8 cellular contexts compared by ENCODE assay signal in the genomic region with DNA sequence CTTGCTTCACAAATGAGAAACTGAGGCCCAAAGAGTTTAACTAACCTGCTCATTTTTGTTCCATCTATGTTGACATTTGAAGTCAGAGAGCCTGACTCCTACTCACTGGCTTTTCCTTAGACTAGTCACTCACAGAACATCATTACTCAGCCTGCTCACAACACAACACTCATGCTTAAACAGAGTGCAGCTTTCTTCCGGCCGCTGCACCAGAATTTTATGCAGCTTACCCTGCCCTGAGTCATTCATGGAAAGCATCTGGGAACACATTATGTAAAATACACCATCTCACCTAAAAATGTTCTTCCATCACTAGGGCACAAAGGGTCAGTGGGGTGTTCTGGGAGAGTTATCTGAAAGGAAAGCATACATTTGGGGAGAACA.
A peak's percentile ranks its signal among the peaks of the same experiment; 100 is the strongest.
DNase-seq lines count a peak whose midpoint lies in the region; ATAC-seq and TF ChIP-seq lines count a peak whose summit lies in the region.

No MANE protein-coding gene starts in this region.

- no peak overlapping the region for H2BK5ac ChIP-seq in mesendoderm (ENCODE audit: low read length)

- H3K4me3 ChIP-seq in mesendoderm (ENCODE audit: low read length): no peak overlapping the region
- H3K4me3 ChIP-seq in vagina: no peak overlapping the region

- peak overlapping the region; percentile 36 for H2BK15ac ChIP-seq in mesendoderm (replicated peaks; ENCODE audit: low read depth)

- intact Hi-C loops in vagina (cut with DNase I): no loop called here

- no peak overlapping the region for H4K5ac ChIP-seq in mesendoderm (ENCODE audit: low read length)

- no peak overlapping the region for H3K9ac ChIP-seq in mesendoderm (ENCODE audit: low read length)

- no peak overlapping the region for H3K4ac ChIP-seq in mesendoderm (ENCODE audit: low read depth, low read length)

- no peak overlapping the region for H3K4me2 ChIP-seq in mesendoderm (ENCODE audit: low read length)

- no peak for TF ChIP-seq POLR2A in vagina (IDR thresholded peaks at IDR 0.05)

- no peaks in the 10 kb centered on the region for H3K36me3 ChIP-seq in mesendoderm (ENCODE audit: control insufficient read depth, insufficient read depth, low read length)
- no peaks in the 10 kb centered on the region for H3K36me3 ChIP-seq in vagina

- H3K27me3 ChIP-seq in mesendoderm (ENCODE audit: insufficient read depth, low read length, poor library complexity) (no peaks in the 10 kb centered on the region), vagina (no peaks in the 10 kb centered on the region)

- WGBS in mesendoderm (ENCODE audit: extremely low coverage, insufficient coverage, low lambda C conversion rate): no CpG with 5 or more reads among the region's 2 CpGs

- H3K4me1 ChIP-seq in mesendoderm (ENCODE audit: control insufficient read depth, low read depth, low read length): no peaks in the 10 kb centered on the region
- peaks cover 9% of the 10 kb centered on the region for H3K4me1 ChIP-seq in vagina

- H3K23ac ChIP-seq in mesendoderm (ENCODE audit: low read length): no peak overlapping the region

- ATAC-seq in HG02678 (IDR thresholded peaks at IDR 0.05; ENCODE audit: unreplicated experiment) (peak; percentile 64), SK-N-SH treated with all-trans-retinoic acid at 6 μM for 48 hours (peak; percentile 89)

- peak; percentile 78 for DNase-seq in GM04503 (ENCODE audit: low read depth)
- DNase-seq in mesendoderm: no peak
- no peak for DNase-seq in activated T-cell treated with anti-CD3 and anti-CD28 coated beads, Interleukin-2, amount 50 U/mL, for 1 hour
- DNase-seq in NCI-H2171 treated with DMSO at 0.1 percent for 48 hours (lab: John Stamatoyannopoulos, UW): no peak
- no peak for DNase-seq in NCI-H345 treated with DMSO at 0.1 percent for 48 hours (lab: John Stamatoyannopoulos, UW; ENCODE audit: unreplicated experiment)
- DNase-seq in vagina (ENCODE audit: extremely low spot score in 2 of 2): no peak

- no peak overlapping the region for H2AK5ac ChIP-seq in mesendoderm (ENCODE audit: low read length)

- no peak overlapping the region for H4K8ac ChIP-seq in mesendoderm (ENCODE audit: low read depth, low read length)

- peak overlapping the region; percentile 30 for H3K18ac ChIP-seq in mesendoderm (ENCODE audit: low read length)

- no peaks in the 10 kb centered on the region for H3K79me2 ChIP-seq in mesendoderm (ENCODE audit: control insufficient read depth, insufficient read depth, low read length)

- H3K9me3 ChIP-seq in vagina: no peaks in the 10 kb centered on the region

- no peak for TF ChIP-seq CTCF in vagina (IDR thresholded peaks at IDR 0.05)

- H3K27ac ChIP-seq in mesendoderm (ENCODE audit: low read depth, low read length): no peak overlapping the region
- no peak overlapping the region for H3K27ac ChIP-seq in vagina

- no peak overlapping the region for H3K56ac ChIP-seq in mesendoderm (ENCODE audit: low read length)

- H2BK120ac ChIP-seq in mesendoderm (ENCODE audit: low read depth, low read length): peak overlapping the region; percentile 21

- no peaks in the 10 kb centered on the region for H3K79me1 ChIP-seq in mesendoderm (ENCODE audit: low read length)

TF ChIP-seq in SK-N-SH treated with all-trans-retinoic acid at 6 μM for 48 hours, 23 proteins besides CTCF, POLR2A, EP300 and RAD21:
- TF ChIP-seq, protein P1, sequence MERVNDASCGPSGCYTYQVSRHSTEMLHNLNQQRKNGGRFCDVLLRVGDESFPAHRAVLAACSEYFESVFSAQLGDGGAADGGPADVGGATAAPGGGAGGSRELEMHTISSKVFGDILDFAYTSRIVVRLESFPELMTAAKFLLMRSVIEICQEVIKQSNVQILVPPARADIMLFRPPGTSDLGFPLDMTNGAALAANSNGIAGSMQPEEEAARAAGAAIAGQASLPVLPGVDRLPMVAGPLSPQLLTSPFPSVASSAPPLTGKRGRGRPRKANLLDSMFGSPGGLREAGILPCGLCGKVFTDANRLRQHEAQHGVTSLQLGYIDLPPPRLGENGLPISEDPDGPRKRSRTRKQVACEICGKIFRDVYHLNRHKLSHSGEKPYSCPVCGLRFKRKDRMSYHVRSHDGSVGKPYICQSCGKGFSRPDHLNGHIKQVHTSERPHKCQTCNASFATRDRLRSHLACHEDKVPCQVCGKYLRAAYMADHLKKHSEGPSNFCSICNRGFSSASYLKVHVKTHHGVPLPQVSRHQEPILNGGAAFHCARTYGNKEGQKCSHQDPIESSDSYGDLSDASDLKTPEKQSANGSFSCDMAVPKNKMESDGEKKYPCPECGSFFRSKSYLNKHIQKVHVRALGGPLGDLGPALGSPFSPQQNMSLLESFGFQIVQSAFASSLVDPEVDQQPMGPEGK (CRISPR knock-in tag; IDR thresholded peaks at IDR 0.05; ENCODE audit: borderline replicate concordance): no peak
- TF ChIP-seq ZFP30 (CRISPR knock-in tag; IDR thresholded peaks at IDR 0.05): no peak
- no peak for TF ChIP-seq ZNF70 (CRISPR knock-in tag; IDR thresholded peaks at IDR 0.05)
- no peak for TF ChIP-seq CSDC2 (CRISPR knock-in tag; IDR thresholded peaks at IDR 0.05)
- TF ChIP-seq ZNF8 (CRISPR knock-in tag; IDR thresholded peaks at IDR 0.05): no peak
- TF ChIP-seq, protein P2, sequence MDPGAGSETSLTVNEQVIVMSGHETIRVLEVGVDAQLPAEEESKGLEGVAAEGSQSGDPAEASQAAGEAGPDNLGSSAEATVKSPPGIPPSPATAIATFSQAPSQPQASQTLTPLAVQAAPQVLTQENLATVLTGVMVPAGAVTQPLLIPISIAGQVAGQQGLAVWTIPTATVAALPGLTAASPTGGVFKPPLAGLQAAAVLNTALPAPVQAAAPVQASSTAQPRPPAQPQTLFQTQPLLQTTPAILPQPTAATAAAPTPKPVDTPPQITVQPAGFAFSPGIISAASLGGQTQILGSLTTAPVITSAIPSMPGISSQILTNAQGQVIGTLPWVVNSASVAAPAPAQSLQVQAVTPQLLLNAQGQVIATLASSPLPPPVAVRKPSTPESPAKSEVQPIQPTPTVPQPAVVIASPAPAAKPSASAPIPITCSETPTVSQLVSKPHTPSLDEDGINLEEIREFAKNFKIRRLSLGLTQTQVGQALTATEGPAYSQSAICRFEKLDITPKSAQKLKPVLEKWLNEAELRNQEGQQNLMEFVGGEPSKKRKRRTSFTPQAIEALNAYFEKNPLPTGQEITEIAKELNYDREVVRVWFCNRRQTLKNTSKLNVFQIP (CRISPR knock-in tag; IDR thresholded peaks at IDR 0.05; ENCODE audit: borderline replicate concordance, low read depth): no peak
- no peak for TF ChIP-seq ISL1 (CRISPR knock-in tag; IDR thresholded peaks at IDR 0.05)
- no peak for TF ChIP-seq PPARA (CRISPR knock-in tag; IDR thresholded peaks at IDR 0.05; ENCODE audit: borderline replicate concordance)
- TF ChIP-seq ARNTL (CRISPR knock-in tag; IDR thresholded peaks at IDR 0.05; ENCODE audit: borderline replicate concordance, low read depth): no peak
- TF ChIP-seq TCF4 (CRISPR knock-in tag; IDR thresholded peaks at IDR 0.05; ENCODE audit: borderline replicate concordance): no peak
- no peak for TF ChIP-seq SNAI2 (CRISPR knock-in tag; IDR thresholded peaks at IDR 0.05)
